In the genomic region with DNA sequence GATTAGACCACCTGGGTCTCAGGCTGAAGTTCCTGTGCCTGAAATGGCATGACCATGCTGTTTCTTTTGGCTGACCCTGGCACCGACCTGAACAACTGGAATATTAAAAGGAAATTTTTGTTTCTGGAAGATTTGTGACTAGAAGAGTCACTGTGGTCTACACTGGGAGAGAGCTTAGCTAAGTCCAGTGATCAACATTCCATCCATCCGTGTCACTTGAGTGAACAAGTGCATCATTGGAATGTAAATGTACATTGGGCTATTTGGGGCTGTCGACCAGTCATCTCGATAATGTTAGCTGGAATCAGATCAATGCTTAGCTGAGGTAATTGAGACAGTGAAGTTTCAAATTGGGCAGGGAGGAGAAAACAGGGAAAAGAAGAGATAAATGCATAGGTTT, we compare ENCODE assay signal across 18 cellular contexts.
DNase-seq lines count a peak whose midpoint lies in the region; ATAC-seq and TF ChIP-seq lines count a peak whose summit lies in the region.
"Had no signal": no experiment of that assay in that cellular context is flagged by ENCODE, and none has a peak within 500 bp of the region (broad histone marks: within the 10 kb centered on the region; RNA-seq: fewer than 3 reads in every experiment).

No MANE protein-coding gene starts in this region.

- ATAC-seq in RWPE2 (ENCODE audit: low read depth) = peak; percentile 35; the same call in 1 of the 3 replicates
- ATAC-seq in left ventricle myocardium superior = no peak
- ATAC-seq in HG03469 (IDR thresholded peaks at IDR 0.05; ENCODE audit: unreplicated experiment) = no peak
- ATAC-seq: K562 had no signal

- H3K36me3 ChIP-seq in GM23248 (ENCODE audit: low read depth) = no peaks in the 10 kb centered on the region
- H3K36me3 ChIP-seq in RWPE2 (ENCODE audit: low read depth) = no peaks in the 10 kb centered on the region
- H3K36me3 ChIP-seq in CD8-positive, alpha-beta memory T cell (ENCODE audit: insufficient read depth, low read length) = no peaks in the 10 kb centered on the region

- H3K4me3 ChIP-seq in GM23248 (no peak overlapping the region), RWPE2 (ENCODE audit: severe bottlenecking) (no peak overlapping the region)
- H3K4me3 ChIP-seq in CD8-positive, alpha-beta memory T cell (ENCODE audit: low read length) = no peak overlapping the region
- H3K4me3 ChIP-seq: K562 had no signal

- H3K9me3 ChIP-seq in GM23248 (ENCODE audit: low read depth) (no peaks in the 10 kb centered on the region), RWPE2 (ENCODE audit: severe bottlenecking) (no peaks in the 10 kb centered on the region)
- no peaks in the 10 kb centered on the region for H3K9me3 ChIP-seq in CD8-positive, alpha-beta memory T cell (ENCODE audit: low read length)

- H4K20me1 ChIP-seq in GM23248 (ENCODE audit: insufficient read depth) = no peaks in the 10 kb centered on the region

- CTCF ChIA-PET in CD8-positive, alpha-beta memory T cell (lab: Charles Lee) = no interaction called here

- no peak overlapping the region for H3K4me3 Mint-ChIP-seq in CD8-positive, alpha-beta memory T cell
- H3K4me3 Mint-ChIP-seq: CD4-positive, alpha-beta T cell had no signal

- POLR2A ChIA-PET in CD8-positive, alpha-beta memory T cell (lab: Charles Lee) = no interaction called here

- H3F3A ChIP-seq in GM23248 (ENCODE audit: insufficient read depth) = no peaks in the 10 kb centered on the region

- no peak for TF ChIP-seq CTCF in RWPE2 (IDR thresholded peaks at IDR 0.05; ENCODE audit: poor library complexity, severe bottlenecking)

- H3K9me2 ChIP-seq in GM23248 (ENCODE audit: insufficient read depth) = no peaks in the 10 kb centered on the region

- no peak overlapping the region for H3K9ac ChIP-seq in GM23248

- H3K27ac Mint-ChIP-seq in CD8-positive, alpha-beta memory T cell = no peak overlapping the region
- H3K27ac Mint-ChIP-seq: CD4-positive, alpha-beta T cell had no signal

- H3K4me1 Mint-ChIP-seq in CD8-positive, alpha-beta memory T cell = no peaks in the 10 kb centered on the region

- H3K79me2 ChIP-seq in GM23248 (ENCODE audit: insufficient read depth) = no peaks in the 10 kb centered on the region

- peak; percentile 11 for DNase-seq in AG08395 (ENCODE audit: low spot score)
- DNase-seq in GM23248 = peak; percentile 16
- DNase-seq in RWPE2 (ENCODE audit: low spot score) = no peak
- peak; percentile 12 for DNase-seq in glomerular visceral epithelial cell (ENCODE audit: extremely low spot score)
- DNase-seq in posterior vena cava (ENCODE audit: low spot score) = no peak
- DNase-seq in left ventricle myocardium superior = no peak
- no peak for DNase-seq in CD8-positive, alpha-beta memory T cell
- DNase-seq: 8988T; CD4-positive, alpha-beta T cell; HCEC 1CT; NCI-H1105 treated with DMSO at 0.1 percent for 48 hours; NCI-H2107; NCI-H510A treated with DMSO at 0.1 percent for 48 hours; NCI-H82; OCI-M1; SIG-M5 had no signal

- H3K27ac ChIP-seq in GM23248 = no peak overlapping the region
- no peak overlapping the region for H3K27ac ChIP-seq in RWPE2 (ENCODE audit: poor library complexity, severe bottlenecking)
- H3K27ac ChIP-seq in CD8-positive, alpha-beta memory T cell (ENCODE audit: low read depth, low read length) = no peak overlapping the region

- H3K4me1 ChIP-seq in GM23248 (ENCODE audit: insufficient read depth) (no peaks in the 10 kb centered on the region), RWPE2 (ENCODE audit: insufficient read depth, poor library complexity, severe bottlenecking) (no peaks in the 10 kb centered on the region)
- H3K4me1 ChIP-seq in CD8-positive, alpha-beta memory T cell (ENCODE audit: insufficient read depth, low read length) = no peaks in the 10 kb centered on the region

- H3K36me3 Mint-ChIP-seq in CD8-positive, alpha-beta memory T cell = no peaks in the 10 kb centered on the region

- in situ Hi-C loops in GM23248 (cut with MboI) = no loop called here

- WGBS in GM23248 (ENCODE audit: low coverage in 1 of 2, low lambda C conversion rate in 2 of 2, missing lambda C conversion rate in 2 of 2), 2 experiments = 64 to 69% methylated on average over 4 of the region's 4 CpGs

- H2AFZ ChIP-seq in GM23248 = no peak overlapping the region

- peaks cover 2 to 3% of the 10 kb centered on the region in 2 donors for H3K27me3 Mint-ChIP-seq in CD8-positive, alpha-beta memory T cell

- H3K9me3 Mint-ChIP-seq in CD8-positive, alpha-beta memory T cell = no peaks in the 10 kb centered on the region
- H3K9me3 Mint-ChIP-seq: CD4-positive, alpha-beta T cell had no signal

- H3K4me2 ChIP-seq in GM23248 (ENCODE audit: unreplicated experiment) = no peak overlapping the region

- H3K27me3 ChIP-seq in GM23248 (replicated peaks; ENCODE audit: insufficient read depth) = peaks cover 12% of the 10 kb centered on the region; the same call in 1 of the 2 replicates
- no peaks in the 10 kb centered on the region for H3K27me3 ChIP-seq in RWPE2 (ENCODE audit: insufficient read depth, poor library complexity, severe bottlenecking)
- H3K27me3 ChIP-seq in CD8-positive, alpha-beta memory T cell (ENCODE audit: insufficient read depth, low read length, poor library complexity, severe bottlenecking) = no peaks in the 10 kb centered on the region

- intact Hi-C loops in posterior vena cava (cut with DNase I) = loop anchor here in 1 of 2 donors (5.0 kb wide), 1 partner anchor 1104 kb away; no protein-coding TSS in a partner anchor
- intact Hi-C loops in left ventricle myocardium superior (cut with micrococcal nuclease) = no loop called here

Comparison
In these comparisons a context has a peak if more than half of its experiments do, and no peak if none do; other contexts are left out.
1. DNase-seq: peak in AG08395 (single experiment), GM23248 (single experiment) and glomerular visceral epithelial cell (single experiment); none in RWPE2 (single experiment), posterior vena cava (single experiment), left ventricle myocardium superior (single experiment) and CD8-positive, alpha-beta memory T cell (0 of 5).